ENCODE assay signal across 1 cellular context in the genomic region with DNA sequence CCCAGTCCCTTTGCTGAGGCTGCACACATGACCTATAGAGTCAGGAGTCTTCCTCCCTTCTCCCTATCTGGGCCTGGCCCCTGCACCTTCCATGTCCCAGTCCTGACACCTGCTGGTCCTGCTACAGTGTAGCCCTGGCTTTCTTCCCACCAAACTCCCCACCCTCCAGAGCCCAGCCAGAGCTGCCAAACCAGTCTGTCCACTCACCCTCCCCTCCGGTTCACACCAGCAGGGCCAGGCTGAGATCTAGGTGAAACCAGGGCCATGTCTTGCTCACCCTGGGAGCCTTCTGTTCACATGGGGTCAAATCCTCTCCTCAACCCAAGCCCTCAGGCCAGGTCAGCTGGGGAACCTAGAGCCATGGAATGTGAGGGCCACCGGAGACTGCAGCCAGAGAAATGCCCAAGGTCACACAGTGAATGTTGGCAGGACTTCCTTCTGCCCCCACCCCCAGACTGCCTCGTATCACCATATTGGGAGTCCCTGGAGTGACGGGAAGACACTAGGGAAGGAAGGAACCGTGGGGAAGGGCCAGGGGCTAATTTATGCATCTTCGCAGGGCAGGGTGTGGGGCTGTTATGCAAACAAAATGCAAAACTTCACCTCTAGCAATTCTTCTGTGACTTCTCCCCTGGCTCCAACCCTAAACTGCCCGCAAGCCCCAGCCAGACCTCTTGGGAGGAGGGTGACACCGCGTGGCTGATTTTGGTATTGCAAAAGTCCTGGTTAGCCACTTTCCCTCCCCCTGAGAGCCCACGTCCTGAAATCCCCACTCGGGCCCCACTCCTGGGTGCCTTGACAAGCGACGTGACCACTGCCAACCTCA.
TF ChIP-seq lines count a peak whose summit lies in the region.

No MANE protein-coding gene starts in this region.

TF ChIP-seq in K562, 482 proteins besides CTCF, POLR2A, EP300 and RAD21 (continued from another document):
- TF ChIP-seq, protein P1, sequence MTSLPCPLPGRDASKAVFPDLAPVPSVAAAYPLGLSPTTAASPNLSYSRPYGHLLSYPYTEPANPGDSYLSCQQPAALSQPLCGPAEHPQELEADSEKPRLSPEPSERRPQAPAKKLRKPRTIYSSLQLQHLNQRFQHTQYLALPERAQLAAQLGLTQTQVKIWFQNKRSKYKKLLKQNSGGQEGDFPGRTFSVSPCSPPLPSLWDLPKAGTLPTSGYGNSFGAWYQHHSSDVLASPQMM (CRISPR knock-in tag; IDR thresholded peaks at IDR 0.05): no peak
- TF ChIP-seq SMC3 (conservative IDR thresholded peaks at IDR 0.05; ENCODE audit: insufficient read depth, low read depth, low read length): peak; percentile 84
- no peak for TF ChIP-seq ZNF696 (CRISPR knock-in tag; conservative IDR thresholded peaks at IDR 0.05)
- TF ChIP-seq ARNT (IDR thresholded peaks at IDR 0.05): no peak
- TF ChIP-seq PTRF (tag; IDR thresholded peaks at IDR 0.05): no peak
- TF ChIP-seq, protein P2, sequence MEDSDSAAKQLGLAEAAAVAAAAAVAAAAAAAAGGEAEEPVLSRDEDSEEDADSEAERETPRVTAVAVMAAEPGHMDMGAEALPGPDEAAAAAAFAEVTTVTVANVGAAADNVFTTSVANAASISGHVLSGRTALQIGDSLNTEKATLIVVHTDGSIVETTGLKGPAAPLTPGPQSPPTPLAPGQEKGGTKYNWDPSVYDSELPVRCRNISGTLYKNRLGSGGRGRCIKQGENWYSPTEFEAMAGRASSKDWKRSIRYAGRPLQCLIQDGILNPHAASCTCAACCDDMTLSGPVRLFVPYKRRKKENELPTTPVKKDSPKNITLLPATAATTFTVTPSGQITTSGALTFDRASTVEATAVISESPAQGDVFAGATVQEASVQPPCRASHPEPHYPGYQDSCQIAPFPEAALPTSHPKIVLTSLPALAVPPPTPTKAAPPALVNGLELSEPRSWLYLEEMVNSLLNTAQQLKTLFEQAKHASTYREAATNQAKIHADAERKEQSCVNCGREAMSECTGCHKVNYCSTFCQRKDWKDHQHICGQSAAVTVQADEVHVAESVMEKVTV (CRISPR knock-in tag; IDR thresholded peaks at IDR 0.05): peak; percentile 62
- no peak for TF ChIP-seq HNRNPL (IDR thresholded peaks at IDR 0.05; ENCODE audit: low read depth, low read length)
- TF ChIP-seq ARID2 (IDR thresholded peaks at IDR 0.05): 0 out of 2 replicates have a peak, but pooled peaks have one; percentile 20
- TF ChIP-seq KLF16 (IDR thresholded peaks at IDR 0.05): no peak
